ENCODE assay signal across 18 cellular contexts in the genomic region with DNA sequence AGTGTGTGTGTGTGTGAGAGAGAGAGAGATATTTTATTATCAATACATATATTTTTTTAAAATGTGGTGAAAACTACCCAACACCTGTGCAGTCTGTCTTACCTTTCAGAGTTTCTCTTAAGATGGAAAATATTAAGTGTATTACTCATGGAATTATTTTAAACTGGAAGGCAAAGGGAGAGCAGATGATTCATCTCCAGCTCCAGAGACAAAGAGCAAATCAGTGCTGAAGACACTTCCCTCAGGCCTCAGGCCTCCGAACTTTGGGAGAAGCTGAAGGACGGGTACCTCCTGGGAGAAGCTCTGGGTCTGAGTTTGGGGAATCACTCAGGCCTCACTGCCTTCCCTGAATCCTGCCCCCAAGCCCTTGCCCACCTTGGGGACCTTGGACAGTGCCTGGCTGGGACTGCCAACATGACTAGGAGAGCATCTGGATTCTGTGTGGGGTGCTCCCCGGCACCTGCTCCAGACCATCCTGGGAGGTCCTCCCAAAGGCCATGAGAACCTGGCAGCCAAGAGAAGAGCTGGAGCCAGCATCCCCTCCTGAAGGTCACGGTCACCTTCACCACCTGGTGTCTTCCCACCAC.
DNase-seq lines count a peak whose midpoint lies in the region; TF ChIP-seq lines count a peak whose summit lies in the region.
"Had no signal": no experiment of that assay in that cellular context is flagged by ENCODE, and none has a peak within 500 bp of the region (broad histone marks: within the 10 kb centered on the region; RNA-seq: fewer than 3 reads in every experiment).

No MANE protein-coding gene starts in this region.

- dilution Hi-C loops in mammary epithelial cell (cut with HindIII; ENCODE audit: low sequenced_read_pairs) = no loop called here

- peaks cover 8% of the 10 kb centered on the region for H3K27me3 Mint-ChIP-seq in nephron progenitor cell (ENCODE audit: low read depth, poor library complexity)
- H3K27me3 Mint-ChIP-seq: activated CD8-positive, alpha-beta T cell treated with anti-CD3 and anti-CD28 coated beads for 36 hours; stimulated activated naive CD8-positive, alpha-beta T cell treated with anti-CD3 and anti-CD28 coated beads, Interleukin-15, Interleukin-2, amounts not matched to agents 100 ng/mL and 50 ng/mL, for 24 hours had no signal

- H3K4me1 Mint-ChIP-seq in nephron progenitor cell = peaks cover 44% of the 10 kb centered on the region

- TF ChIP-seq CTCF in mammary epithelial cell (conservative IDR thresholded peaks at IDR 0.05 in 1 of 2, IDR thresholded peaks at IDR 0.05 in 1 of 2; ENCODE audit: extremely low read depth in 1 of 2, insufficient read depth in 1 of 2, low read depth in 1 of 2, low read length in 2 of 2) = no peak
- TF ChIP-seq CTCF in nephron progenitor cell (IDR thresholded peaks at IDR 0.05) = no peak
- no peak for TF ChIP-seq CTCF in vagina (IDR thresholded peaks at IDR 0.05)

- POLR2A ChIA-PET in HEK293T (lab: Yijun Ruan, JAX) = no interaction called here

- H3K4me1 ChIP-seq in BLaER1 = peaks cover 20% of the 10 kb centered on the region
- peaks cover 5% of the 10 kb centered on the region for H3K4me1 ChIP-seq in mammary epithelial cell (ENCODE audit: insufficient read depth, low read length)
- peaks cover 6% of the 10 kb centered on the region for H3K4me1 ChIP-seq in vagina
- H3K4me1 ChIP-seq: gastroesophageal sphincter, prostate gland had no signal

- no peak overlapping the region for H3K4me3 Mint-ChIP-seq in nephron progenitor cell
- H3K4me3 Mint-ChIP-seq: activated CD8-positive, alpha-beta T cell treated with anti-CD3 and anti-CD28 coated beads for 36 hours; endodermal cell; H9; naive thymus-derived CD4-positive, alpha-beta T cell; stimulated activated naive CD8-positive, alpha-beta T cell treated with anti-CD3 and anti-CD28 coated beads, Interleukin-15, Interleukin-2, amounts not matched to agents 100 ng/mL and 50 ng/mL, for 24 hours had no signal

- DNase-seq in LHCN-M2 (ENCODE audit: low read depth) (peak; percentile 45), mammary epithelial cell (peak; percentile 76), nephron progenitor cell (no peak), substantia nigra (lab: John Stamatoyannopoulos, UW) (no peak), epidermal melanocyte (ENCODE audit: insufficient read length, low spot score) (no peak), vagina (ENCODE audit: extremely low spot score in 2 of 2) (no peak), HEK293T (ENCODE audit: extremely low spot score) (no peak)
- DNase-seq: activated CD8-positive, alpha-beta T cell treated with anti-CD3 and anti-CD28 coated beads for 36 hours; endodermal cell; GF-D8; H9; naive thymus-derived CD4-positive, alpha-beta T cell; NCI-H2029 treated with DMSO at 0.1 percent for 48 hours; stimulated activated CD4-positive, alpha-beta T cell treated with anti-CD3 and anti-CD28 coated beads, Interleukin-12 subunit alpha, Interleukin-12 subunit beta, amount 100 ng/mL, for 4 hours had no signal

- no peaks in the 10 kb centered on the region for H3K27me3 ChIP-seq in BLaER1
- H3K27me3 ChIP-seq in mammary epithelial cell (ENCODE audit: insufficient read depth, low read length) = peaks cover 4% of the 10 kb centered on the region
- H3K27me3 ChIP-seq in vagina = no peaks in the 10 kb centered on the region
- H3K27me3 ChIP-seq: gastroesophageal sphincter had no signal

- TF ChIP-seq POLR2A in vagina (IDR thresholded peaks at IDR 0.05) = no peak

- no TSS peak for BruUV-seq in mammary epithelial cell (replicated peaks; lab: Mats Ljungman, UMichigan)

- H3K9ac ChIP-seq in BLaER1 (no peak overlapping the region), mammary epithelial cell (ENCODE audit: insufficient read depth, low read length) (no peak overlapping the region)

- H3K79me2 ChIP-seq in mammary epithelial cell (ENCODE audit: insufficient read depth, low read length) = no peaks in the 10 kb centered on the region

- H3K36me3 ChIP-seq in BLaER1 (no peaks in the 10 kb centered on the region), mammary epithelial cell (ENCODE audit: insufficient read depth, low read length) (no peaks in the 10 kb centered on the region), vagina (no peaks in the 10 kb centered on the region)
- H3K36me3 ChIP-seq: gastroesophageal sphincter, prostate gland had no signal

- H3K27ac ChIP-seq in BLaER1 (no peak overlapping the region), mammary epithelial cell (ENCODE audit: insufficient read depth, low read depth, low read length) (no peak overlapping the region), substantia nigra (ENCODE audit: low read depth, low read length, poor library complexity, severe bottlenecking) (no peak overlapping the region), vagina (no peak overlapping the region)
- H3K27ac ChIP-seq: gastroesophageal sphincter, prostate gland had no signal

- H3K9me3 ChIP-seq in BLaER1 = no peaks in the 10 kb centered on the region
- H3K9me3 ChIP-seq in mammary epithelial cell (replicated peaks; ENCODE audit: insufficient read depth, low read length) = no peaks in the 10 kb centered on the region
- no peaks in the 10 kb centered on the region for H3K9me3 ChIP-seq in vagina
- H3K9me3 ChIP-seq: gastroesophageal sphincter, prostate gland had no signal

- in situ Hi-C loops in mammary epithelial cell (cut with MboI; ENCODE audit: low sequenced_read_pairs in 2 of 2) = no loop called here

- 67% methylated on average over 4 of the region's 4 CpGs for WGBS in mammary epithelial cell (ENCODE audit: low coverage, missing lambda C conversion rate)

- no peak overlapping the region for H2AFZ ChIP-seq in mammary epithelial cell (ENCODE audit: low read depth, low read length)

- H3K27ac Mint-ChIP-seq in nephron progenitor cell = peak overlapping the region; percentile 27
- H3K27ac Mint-ChIP-seq: activated CD8-positive, alpha-beta T cell treated with anti-CD3 and anti-CD28 coated beads for 36 hours; endodermal cell; H9; stimulated activated naive CD8-positive, alpha-beta T cell treated with anti-CD3 and anti-CD28 coated beads, Interleukin-15, Interleukin-2, amounts not matched to agents 100 ng/mL and 50 ng/mL, for 24 hours had no signal

- intact Hi-C loops in mammary epithelial cell (cut with micrococcal nuclease) = no loop called here
- intact Hi-C loops in vagina (cut with DNase I) = no loop called here

- CTCF ChIA-PET in mammary epithelial cell (lab: Charles Lee; ENCODE audit: low non-redundant PET) (no interaction called here), HEK293T (lab: Yijun Ruan, JAX) (no interaction called here)

- peak overlapping the region; percentile 15; the same call in 1 of the 2 replicates for H3K4me2 ChIP-seq in BLaER1
- H3K4me2 ChIP-seq in mammary epithelial cell (ENCODE audit: insufficient read depth, low read depth, low read length) = no peak overlapping the region

- no peaks in the 10 kb centered on the region for H4K20me1 ChIP-seq in BLaER1
- H4K20me1 ChIP-seq in mammary epithelial cell (ENCODE audit: insufficient read depth, low read length) = no peaks in the 10 kb centered on the region

- H3K9me3 Mint-ChIP-seq in nephron progenitor cell = no peaks in the 10 kb centered on the region
- H3K9me3 Mint-ChIP-seq: activated CD8-positive, alpha-beta T cell treated with anti-CD3 and anti-CD28 coated beads for 36 hours; endodermal cell; H9; naive thymus-derived CD4-positive, alpha-beta T cell; stimulated activated naive CD8-positive, alpha-beta T cell treated with anti-CD3 and anti-CD28 coated beads, Interleukin-15, Interleukin-2, amounts not matched to agents 100 ng/mL and 50 ng/mL, for 24 hours had no signal

- H3K4me3 ChIP-seq in BLaER1 = no peak overlapping the region
- H3K4me3 ChIP-seq in mammary epithelial cell (replicated peaks in 1 of 3; ENCODE audit: insufficient read depth in 1 of 3, low read depth in 2 of 3, low read length in 3 of 3) = no peak overlapping the region
- H3K4me3 ChIP-seq in vagina = no peak overlapping the region
- H3K4me3 ChIP-seq: gastroesophageal sphincter, prostate gland had no signal

- H3K36me3 Mint-ChIP-seq in nephron progenitor cell (ENCODE audit: low read depth) = no peaks in the 10 kb centered on the region
- H3K36me3 Mint-ChIP-seq: naive thymus-derived CD4-positive, alpha-beta T cell had no signal

TF ChIP-seq in HEK293T, 16 proteins besides CTCF, POLR2A, EP300 and RAD21:
- TF ChIP-seq NFRKB (IDR thresholded peaks at IDR 0.05) = no peak
- TF ChIP-seq, protein P1, sequence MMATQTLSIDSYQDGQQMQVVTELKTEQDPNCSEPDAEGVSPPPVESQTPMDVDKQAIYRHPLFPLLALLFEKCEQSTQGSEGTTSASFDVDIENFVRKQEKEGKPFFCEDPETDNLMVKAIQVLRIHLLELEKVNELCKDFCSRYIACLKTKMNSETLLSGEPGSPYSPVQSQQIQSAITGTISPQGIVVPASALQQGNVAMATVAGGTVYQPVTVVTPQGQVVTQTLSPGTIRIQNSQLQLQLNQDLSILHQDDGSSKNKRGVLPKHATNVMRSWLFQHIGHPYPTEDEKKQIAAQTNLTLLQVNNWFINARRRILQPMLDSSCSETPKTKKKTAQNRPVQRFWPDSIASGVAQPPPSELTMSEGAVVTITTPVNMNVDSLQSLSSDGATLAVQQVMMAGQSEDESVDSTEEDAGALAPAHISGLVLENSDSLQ (IDR thresholded peaks at IDR 0.05) = no peak
- TF ChIP-seq HDGF (IDR thresholded peaks at IDR 0.05; ENCODE audit: borderline replicate concordance) = no peak
- TF ChIP-seq ELF4 (IDR thresholded peaks at IDR 0.05) = no peak
- no peak for TF ChIP-seq TARDBP (IDR thresholded peaks at IDR 0.05)
- TF ChIP-seq CTBP1 (IDR thresholded peaks at IDR 0.05; ENCODE audit: borderline replicate concordance) = no peak
- no peak for TF ChIP-seq FOXA1 (IDR thresholded peaks at IDR 0.05)
- TF ChIP-seq BHLHE40 (IDR thresholded peaks at IDR 0.05; ENCODE audit: borderline replicate concordance) = no peak
- TF ChIP-seq SP1 (IDR thresholded peaks at IDR 0.05) = no peak
- no peak for TF ChIP-seq FOXM1 (IDR thresholded peaks at IDR 0.05; ENCODE audit: borderline replicate concordance)

Comparison
In these comparisons a context has a peak if more than half of its experiments do, and no peak if none do; other contexts are left out.
1. DNase-seq: peak in LHCN-M2 (single experiment) and mammary epithelial cell (single experiment); none in nephron progenitor cell (single experiment), substantia nigra (0 of 49), epidermal melanocyte (single experiment), vagina (0 of 2) and HEK293T (single experiment).